Comparison of ENCODE assay signal across 14 cellular contexts in the genomic region with DNA sequence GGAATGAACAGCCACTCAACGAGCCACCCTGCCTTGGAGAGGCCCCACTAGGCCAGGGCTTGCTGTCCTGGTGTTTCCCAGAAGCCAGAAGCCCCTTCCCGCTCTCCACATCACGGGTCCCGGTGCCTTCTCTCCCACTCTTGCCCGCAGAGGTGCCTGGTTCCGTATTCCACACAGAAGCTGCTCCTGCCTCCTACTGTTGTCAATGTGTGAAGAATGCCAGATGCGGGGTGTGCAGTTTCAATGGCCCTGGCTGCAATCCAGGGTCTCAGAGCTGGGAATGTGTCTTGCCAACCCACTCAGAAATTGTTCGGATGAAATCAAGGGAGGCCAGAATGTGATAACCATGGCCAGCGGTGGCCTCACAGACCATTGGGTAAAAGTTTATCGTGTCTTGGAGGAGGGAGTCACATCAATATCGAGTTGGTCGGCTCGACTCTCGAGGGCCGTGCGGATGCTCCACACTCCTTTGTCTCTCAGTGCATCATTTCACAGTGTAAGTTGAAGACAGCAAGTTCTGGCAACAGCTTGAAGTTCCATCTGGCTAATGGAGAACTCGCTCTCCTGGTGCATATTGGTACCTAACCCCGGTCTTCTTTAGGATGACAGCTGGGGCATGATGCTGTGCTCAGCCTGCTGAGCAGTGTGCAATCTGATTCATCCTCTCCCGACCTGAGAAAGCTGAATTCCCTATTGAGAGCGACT.
DNase-seq lines count a peak whose midpoint lies in the region; ATAC-seq and TF ChIP-seq lines count a peak whose summit lies in the region.
"Had no signal": no experiment of that assay in that cellular context is flagged by ENCODE, and none has a peak within 500 bp of the region (broad histone marks: within the 10 kb centered on the region; RNA-seq: fewer than 3 reads in every experiment).

No MANE protein-coding gene starts in this region.

- no peak overlapping the region for H2AFZ ChIP-seq in hepatocyte

- TF ChIP-seq CTCF in astrocyte of the cerebellum (IDR thresholded peaks at IDR 0.05; ENCODE audit: low read depth, low read length, missing control alignments) (no peak), hepatocyte (IDR thresholded peaks at IDR 0.05; ENCODE audit: poor library complexity) (no peak)

- no peaks in the 10 kb centered on the region for H3K9me3 ChIP-seq in hepatocyte (ENCODE audit: low read depth)
- H3K9me3 ChIP-seq: mucosa of descending colon had no signal

- no peaks in the 10 kb centered on the region for H3K4me1 ChIP-seq in hepatocyte (ENCODE audit: insufficient read depth)

- in situ Hi-C loops in astrocyte of the cerebellum (cut with HindIII; ENCODE audit: low sequenced_read_pairs), result no loop called here

- no peak overlapping the region for H3K27ac ChIP-seq in hepatocyte
- H3K27ac ChIP-seq: cardiac muscle cell, KMS-11 had no signal

- ATAC-seq in HG02588 (IDR thresholded peaks at IDR 0.05; ENCODE audit: unreplicated experiment), result no peak
- no peak for ATAC-seq in GM21717 (IDR thresholded peaks at IDR 0.05; ENCODE audit: unreplicated experiment)

- H3K4me3 ChIP-seq in astrocyte of the cerebellum (ENCODE audit: low read depth, low read length), result peak overlapping the region; percentile 26
- no peak overlapping the region for H3K4me3 ChIP-seq in hepatocyte
- H3K4me3 ChIP-seq: cardiac muscle cell, mucosa of descending colon had no signal

- DNase-seq in Ammon's horn (ENCODE audit: low spot score), result peak; percentile 86
- peak; percentile 65 to 91 for DNase-seq in NCI-H187 (lab: John Stamatoyannopoulos, UW)
- no peak for DNase-seq in astrocyte of the cerebellum (ENCODE audit: low read depth)
- peak; percentile 86 for DNase-seq in medulla oblongata (ENCODE audit: extremely low spot score)
- DNase-seq in hepatocyte (ENCODE audit: low spot score), result no peak
- no peak for DNase-seq in activated CD4-positive, alpha-beta T cell treated with anti-CD3 and anti-CD28 coated beads, Interleukin-2, amount 50 U/mL, for 48 hours
- DNase-seq: activated B cell treated with CpG ODN at 0.5 μM for 24 hours; activated T-cell treated with anti-CD3 and anti-CD28 coated beads, Interleukin-2, amount 50 U/mL, for 48 hours; mucosa of descending colon; NCI-H526 had no signal

- no peaks in the 10 kb centered on the region for H3K36me3 ChIP-seq in hepatocyte (replicated peaks; ENCODE audit: insufficient read depth, low read depth)
- H3K36me3 ChIP-seq: cardiac muscle cell had no signal

- no peaks in the 10 kb centered on the region for H3K9me2 ChIP-seq in hepatocyte (replicated peaks; ENCODE audit: insufficient read depth)

- H3K27me3 ChIP-seq in hepatocyte, result no peaks in the 10 kb centered on the region
- H3K27me3 ChIP-seq: cardiac muscle cell had no signal

- no peaks in the 10 kb centered on the region for H3K79me2 ChIP-seq in hepatocyte

- 96% methylated on average over 20 of the region's 20 CpGs for WGBS in hepatocyte (ENCODE audit: low lambda C conversion rate, missing lambda C conversion rate)

- no peaks in the 10 kb centered on the region for H4K20me1 ChIP-seq in hepatocyte (ENCODE audit: insufficient read depth, poor library complexity, severe bottlenecking)

- no peak overlapping the region for H3K4me2 ChIP-seq in hepatocyte
- H3K4me2 ChIP-seq: KMS-11 had no signal

Comparison
In these comparisons a context has a peak if more than half of its experiments do, and no peak if none do; other contexts are left out.
1. DNase-seq: peak in Ammon's horn (single experiment), NCI-H187 (2 of 2) and medulla oblongata (single experiment); none in astrocyte of the cerebellum (single experiment), hepatocyte (single experiment) and activated CD4-positive, alpha-beta T cell treated with anti-CD3 and anti-CD28 coated beads, Interleukin-2, amount 50 U/mL, for 48 hours (0 of 2).